20 cellular contexts compared by ENCODE assay signal in genomic region chr18:24089059-24089458, GRCh38. TPM values are rescaled to one million over a fixed set of nuclear protein-coding genes. Genes with fewer than 3 reads are reported as not detected.
DNase-seq lines count a peak whose midpoint lies in the region; ATAC-seq and TF ChIP-seq lines count a peak whose summit lies in the region.
"Had no signal": no experiment of that assay in that cellular context is flagged by ENCODE, and none has a peak within 500 bp of the region (broad histone marks: within the 10 kb centered on the region; RNA-seq: fewer than 3 reads in every experiment).

No MANE protein-coding gene starts in this region.

- peak in 1 of 9 donors; percentile 5 for TF ChIP-seq CTCF in heart right ventricle (IDR thresholded peaks at IDR 0.05)
- no peak for TF ChIP-seq CTCF in thoracic aorta (IDR thresholded peaks at IDR 0.05)

- H3K4me1 ChIP-seq in adipocyte (ENCODE audit: control insufficient read depth, insufficient read depth, low read length) (peaks cover 16% of the 10 kb centered on the region), heart right ventricle (peaks cover 2 to 22% (median 17%) of the 10 kb centered on the region in 9 donors), thoracic aorta (ENCODE audit: control insufficient read depth in 1 of 2, low read depth in 2 of 2) (peaks cover 6 to 7% of the 10 kb centered on the region in 2 donors)
- H3K4me1 ChIP-seq: prostate gland, vagina had no signal

- H3K27ac ChIP-seq in heart right ventricle (peak overlapping the region; percentile 6 to 81 (median 66)), thoracic aorta (no peak overlapping the region)
- H3K27ac ChIP-seq: left lung, prostate gland, vagina had no signal

- H3K9ac ChIP-seq in adipocyte (ENCODE audit: low read length) = no peak overlapping the region

- peak; percentile 73 for ATAC-seq in Right ventricle myocardium inferior
- ATAC-seq in heart right ventricle = peak; percentile 63 to 97 (median 92)
- peak; percentile 28 for ATAC-seq in thoracic aorta (ENCODE audit: insufficient number of reproducible peaks, low FRiP score, low read depth)
- no peak for ATAC-seq in HG02759 (IDR thresholded peaks at IDR 0.05; ENCODE audit: unreplicated experiment)
- no peak for ATAC-seq in GM19023 (IDR thresholded peaks at IDR 0.05; ENCODE audit: unreplicated experiment)
- ATAC-seq: left lung; natural killer cell treated with Interleukin-12 subunit alpha and Interleukin-12 subunit beta and Interleukin-15 and Interleukin-18, amount 100 ng/mL, for 72 hours had no signal

- H3K36me3 ChIP-seq in adipocyte (ENCODE audit: control insufficient read depth, insufficient read depth, low read length, severe bottlenecking) (peaks cover 55% of the 10 kb centered on the region), heart right ventricle (peaks cover 0 to 24% (median 0%) of the 10 kb centered on the region in 9 donors), thoracic aorta (no peaks in the 10 kb centered on the region)
- H3K36me3 ChIP-seq: prostate gland had no signal

- 15 to 16% methylated on average over 4 of the region's 4 CpGs for WGBS in heart right ventricle, 2 donors

- intact Hi-C loops in Right ventricle myocardium inferior (cut with DNase I) = no loop called here
- intact Hi-C loops in cardiac septum (cut with DNase I) = loop anchor here (10.0 kb wide), 1 partner anchor 174 kb away; no protein-coding TSS in a partner anchor
- intact Hi-C loops in heart right ventricle (cut with DNase I) = no loop called here

- no peaks in the 10 kb centered on the region for H3K27me3 ChIP-seq in adipocyte (replicated peaks; ENCODE audit: control insufficient read depth, insufficient read depth, low read length)
- H3K27me3 ChIP-seq in heart right ventricle = no peaks in the 10 kb centered on the region
- H3K27me3 ChIP-seq in thoracic aorta (replicated peaks; ENCODE audit: insufficient read depth) = no peaks in the 10 kb centered on the region
- H3K27me3 ChIP-seq: dorsolateral prefrontal cortex, left lung, vagina had no signal

- no peak for DNase-seq in Right ventricle myocardium inferior (ENCODE audit: missing footprints)
- DNase-seq in cardiac septum (ENCODE audit: low spot score) = no peak
- DNase-seq in adipocyte (ENCODE audit: low read depth) = peak; percentile 19
- DNase-seq in heart right ventricle = peak in 1 of 2 donors; percentile 30
- no peak for DNase-seq in thoracic aorta (ENCODE audit: low spot score)
- DNase-seq in NCI-H748 (lab: John Stamatoyannopoulos, UW; ENCODE audit: unreplicated experiment) = no peak
- DNase-seq: activated CD4-positive, alpha-beta T cell treated with anti-CD3 and anti-CD28 coated beads, Interleukin-2, amount 50 U/mL, for 48 hours; aorta; COR-L47; dorsolateral prefrontal cortex; GF-D8; H9; left lung; NCI-H1048; NCI-H226 had no signal

- H3K4me3 ChIP-seq in adipocyte (ENCODE audit: low read length) (no peak overlapping the region), heart right ventricle (no peak overlapping the region), thoracic aorta (no peak overlapping the region)
- H3K4me3 ChIP-seq: dorsolateral prefrontal cortex, left lung, prostate gland, vagina had no signal

- H3K9me3 ChIP-seq in adipocyte (ENCODE audit: control insufficient read depth, low read length) (no peaks in the 10 kb centered on the region), heart right ventricle (no peaks in the 10 kb centered on the region), thoracic aorta (no peaks in the 10 kb centered on the region)
- H3K9me3 ChIP-seq: left lung, prostate gland, vagina had no signal

RNA-seq across cellular contexts. Expression of gene CABYR, which starts 49.8 kb away (rescaled TPM):
- not detected for total RNA-seq in Right ventricle myocardium inferior
- 0.59 TPM for total RNA-seq in cardiac septum
- under 1 TPM in 5 of 10 donors, not detected in 5; 0.39 to 0.68 (median 0.49) TPM for total RNA-seq in heart right ventricle
- polyA plus RNA-seq in heart right ventricle = under 1 TPM in 1 of 2 donors, not detected in 1; 0.19 TPM
- 1 to 10 TPM; 1.8 to 6.1 TPM for total RNA-seq in thoracic aorta

Comparison
In these comparisons a context has a peak if more than half of its experiments do, and no peak if none do; other contexts are left out.
1. ATAC-seq: peak in Right ventricle myocardium inferior (single experiment), heart right ventricle (8 of 8) and thoracic aorta (single experiment); none in HG02759 (single experiment) and GM19023 (single experiment).
2. H3K27ac ChIP-seq: peak in heart right ventricle (10 of 10); none in thoracic aorta (0 of 2).